8 cellular contexts compared by ENCODE assay signal in genomic region chr2:216114476-216115223, GRCh38. TPM values are rescaled to one million over a fixed set of nuclear protein-coding genes. Genes with fewer than 3 reads are reported as not detected.
DNase-seq lines count a peak whose midpoint lies in the region; ATAC-seq and TF ChIP-seq lines count a peak whose summit lies in the region.

No MANE protein-coding gene starts in this region.

- peak overlapping the region in 4 of 5 donors; percentile 63 to 83 (median 72) for H3K27ac ChIP-seq in adrenal gland
- H3K27ac ChIP-seq in heart left ventricle: peak overlapping the region; percentile 72 to 91 (median 80)

- TF ChIP-seq POLR2A in adrenal gland (IDR thresholded peaks at IDR 0.05) (peak; percentile 14 to 83), heart left ventricle (IDR thresholded peaks at IDR 0.05) (peak in 1 of 2 donors; percentile 54)

- H3K36me3 ChIP-seq in adrenal gland (replicated peaks in 1 of 2) (peaks cover 0 to 62% of the 10 kb centered on the region in 2 donors), heart left ventricle (peaks cover 0 to 82% (median 76%) of the 10 kb centered on the region in 9 donors)

- ATAC-seq in HG02642 (IDR thresholded peaks at IDR 0.05; ENCODE audit: poor library complexity, unreplicated experiment) (peak; percentile 55), heart left ventricle (peak; percentile 96 to 99 (median 97))

- peak overlapping the region; percentile 90 for H3K4me3 Mint-ChIP-seq in type B pancreatic cell

- H3K9me3 Mint-ChIP-seq in type B pancreatic cell: no peaks in the 10 kb centered on the region

- no peaks in the 10 kb centered on the region for H3K27me3 Mint-ChIP-seq in type B pancreatic cell

- peak overlapping the region; percentile 99 for H3K27ac Mint-ChIP-seq in type B pancreatic cell

- H3K4me3 ChIP-seq in GM12865 (ENCODE audit: low read depth, low read length): peak overlapping the region; percentile 67
- peak overlapping the region in 2 of 4 donors; percentile 34 to 67 for H3K4me3 ChIP-seq in adrenal gland
- H3K4me3 ChIP-seq in heart left ventricle: peak overlapping the region in 11 of 12 donors; percentile 33 to 75 (median 59)

- intact Hi-C loops in adrenal gland (cut with DNase I): loop anchor here in 1 of 2 donors (10.0 kb wide), 1 partner anchor 290 kb away; no protein-coding TSS in a partner anchor
- intact Hi-C loops in heart left ventricle (cut with DNase I): no loop called here

- TF ChIP-seq CTCF in GM12865 (IDR thresholded peaks at IDR 0.05; ENCODE audit: insufficient read depth, low read depth, low read length, missing control alignments) (peak; percentile 83), adrenal gland (IDR thresholded peaks at IDR 0.05) (peak; percentile 81 to 93 (median 88)), heart left ventricle (IDR thresholded peaks at IDR 0.05) (peak; percentile 71 to 98 (median 89)), type B pancreatic cell (conservative IDR thresholded peaks at IDR 0.05) (peak; percentile 95)

- H3K4me1 Mint-ChIP-seq in type B pancreatic cell (ENCODE audit: unreplicated experiment): peaks cover 68% of the 10 kb centered on the region

- H3K9me3 ChIP-seq in adrenal gland (replicated peaks in 1 of 3) (no peaks in the 10 kb centered on the region), heart left ventricle (no peaks in the 10 kb centered on the region)

- no peaks in the 10 kb centered on the region for H3K27me3 ChIP-seq in adrenal gland
- H3K27me3 ChIP-seq in heart left ventricle: no peaks in the 10 kb centered on the region

- 6 to 9% (median 7%) methylated on average over 28 of the region's 28 CpGs for WGBS in adrenal gland, 4 donors
- 7 to 9% (median 8%) methylated on average over 28 of the region's 28 CpGs for WGBS in heart left ventricle, 4 donors

- peaks cover 23 to 49% of the 10 kb centered on the region in 2 donors for H3K4me1 ChIP-seq in adrenal gland (replicated peaks in 1 of 2)
- H3K4me1 ChIP-seq in heart left ventricle: peaks cover 0 to 78% (median 38%) of the 10 kb centered on the region in 12 donors

- DNase-seq in GM12865 (ENCODE audit: low read depth) (peak; percentile 99), NCI-H1417 treated with DMSO at 0.1 percent for 48 hours (lab: John Stamatoyannopoulos, UW) (peak; percentile 97), SW480 (ENCODE audit: low spot score) (peak; percentile 97), adrenal gland (peak; percentile 98 to 100 (median 99)), heart left ventricle (peak; percentile 97 to 98 (median 98)), pons (ENCODE audit: low spot score) (peak; percentile 99), type B pancreatic cell (ENCODE audit: extremely low spot score, unreplicated experiment) (peak; percentile 98)

- H3K36me3 Mint-ChIP-seq in type B pancreatic cell: peaks cover 47% of the 10 kb centered on the region

RNA-seq across cellular contexts. Expression of gene XRCC5, which starts 5.5 kb away (rescaled TPM):
- total RNA-seq in adrenal gland (100 to 1,000 TPM; 104 to 224 (median 158) TPM), heart left ventricle (100 to 1,000 TPM in 8 of 9 donors, 10 to 100 TPM in 1; 82.1 to 197 (median 126) TPM), type B pancreatic cell (ENCODE audit: low replicate concordance) (266 and 349 TPM in 2 replicates)
- polyA plus RNA-seq in adrenal gland (100 to 1,000 TPM in 1 of 3 donors, 10 to 100 TPM in 2; 58.4 to 198 (median 59.5) TPM), heart left ventricle (100 to 1,000 TPM in 1 of 2 donors, 10 to 100 TPM in 1; 40.0 to 127 TPM)

RNA-seq across cellular contexts. Expression of gene TMEM169, which starts 32.9 kb away (rescaled TPM):
- total RNA-seq in adrenal gland (1 to 10 TPM in 2 of 8 donors, under 1 TPM in 6; 0.12 to 1.3 (median 0.64) TPM), heart left ventricle (1 to 10 TPM in 1 of 9 donors, under 1 TPM in 8; 0.17 to 1.5 (median 0.44) TPM), type B pancreatic cell (ENCODE audit: low replicate concordance) (2.1 and 5.1 TPM in 2 replicates)
- polyA plus RNA-seq in adrenal gland (1 to 10 TPM in 1 of 3 donors, under 1 TPM in 2; 0.24 to 1.2 (median 0.88) TPM), heart left ventricle (under 1 TPM; 0.15 TPM)

RNA-seq across cellular contexts. Expression of gene PECR, which starts 33.0 kb away (rescaled TPM):
- total RNA-seq in adrenal gland (10 to 100 TPM in 5 of 8 donors, 1 to 10 TPM in 3; 6.0 to 22.2 (median 10.8) TPM), heart left ventricle (10 to 100 TPM in 1 of 9 donors, 1 to 10 TPM in 8; 1.5 to 12.2 (median 3.0) TPM), type B pancreatic cell (ENCODE audit: low replicate concordance) (13.9 and 19.0 TPM in 2 replicates)
- polyA plus RNA-seq in adrenal gland (10 to 100 TPM in 1 of 3 donors, 1 to 10 TPM in 2; 5.3 to 11.3 (median 8.2) TPM), heart left ventricle (1 to 10 TPM; 2.4 to 3.2 TPM)
